Comparison of ENCODE assay signal across 9 cellular contexts in genomic region chr10:62610649-62611229, GRCh38.
DNase-seq lines count a peak whose midpoint lies in the region; ATAC-seq and TF ChIP-seq lines count a peak whose summit lies in the region.
"Had no signal": no experiment of that assay in that cellular context is flagged by ENCODE, and none has a peak within 500 bp of the region (broad histone marks: within the 10 kb centered on the region; RNA-seq: fewer than 3 reads in every experiment).

No MANE protein-coding gene starts in this region.

- no peaks in the 10 kb centered on the region for H3K27me3 ChIP-seq in CD4-positive, alpha-beta T cell (ENCODE audit: control insufficient read depth, insufficient read depth, low read length)
- peaks cover 6% of the 10 kb centered on the region for H3K27me3 ChIP-seq in cardiac muscle cell
- H3K27me3 ChIP-seq: SJSA1 had no signal

- no peaks in the 10 kb centered on the region for H3K36me3 Mint-ChIP-seq in CD4-positive, alpha-beta T cell (ENCODE audit: low read depth)

- no peaks in the 10 kb centered on the region for H3K9me3 Mint-ChIP-seq in CD4-positive, alpha-beta T cell

- no peak overlapping the region for H3K4me3 Mint-ChIP-seq in CD4-positive, alpha-beta T cell

- peak; percentile 99 for ATAC-seq in CD4-positive, alpha-beta T cell (ENCODE audit: poor library complexity)
- ATAC-seq in GM19372 (IDR thresholded peaks at IDR 0.05; ENCODE audit: low read depth, unreplicated experiment) (peak; percentile 68), HG03442 (IDR thresholded peaks at IDR 0.05; ENCODE audit: unreplicated experiment) (peak; percentile 58)

- H3K27me3 Mint-ChIP-seq in CD4-positive, alpha-beta T cell = peaks cover 12% of the 10 kb centered on the region

- POLR2A ChIA-PET in CD4-positive, alpha-beta T cell (lab: Charles Lee) = interaction anchor here (0.6 to 3.0 kb wide), 4 partner anchors 27 to 473 kb away, joined by 3 to 25 read pairs (median 4); partner anchors contain the start of genes ADO and EGR2

- no peaks in the 10 kb centered on the region for H3K36me3 ChIP-seq in cardiac muscle cell
- H3K36me3 ChIP-seq: SJSA1 had no signal

- TF ChIP-seq CTCF in CD4-positive, alpha-beta T cell (IDR thresholded peaks at IDR 0.05) = peak; percentile 83
- TF ChIP-seq CTCF in cardiac muscle cell (IDR thresholded peaks at IDR 0.05; ENCODE audit: low read depth, low read length) (peak; percentile 94), retinal pigment epithelial cell (conservative IDR thresholded peaks at IDR 0.05; ENCODE audit: low read depth, low read length) (peak; percentile 96)

- peaks cover 4% of the 10 kb centered on the region for H3K4me1 Mint-ChIP-seq in CD4-positive, alpha-beta T cell (ENCODE audit: low read depth)

- H3K27ac ChIP-seq in CD4-positive, alpha-beta T cell (ENCODE audit: low read depth, low read length) = no peak overlapping the region
- H3K27ac ChIP-seq in cardiac muscle cell = no peak overlapping the region
- H3K27ac ChIP-seq: SJSA1 had no signal

- intact Hi-C loops in CD4-positive, alpha-beta T cell (cut with DNase I, micrococcal nuclease) = loop anchor here (1.0 to 5.0 kb wide), 3 partner anchors 208 to 547 kb away; no protein-coding TSS in a partner anchor

- no peaks in the 10 kb centered on the region for H3K4me1 ChIP-seq in cardiac muscle cell (ENCODE audit: low read depth)

- peak; percentile 48 to 67 (median 60) for DNase-seq in CD4-positive, alpha-beta T cell
- DNase-seq in RKO (ENCODE audit: low spot score) = peak; percentile 46
- DNase-seq in activated gamma-delta T cell treated with anti-CD3 and anti-CD28 coated beads, Interleukin-2, amount 50 U/mL, for 16 hours (ENCODE audit: low read depth) = peak; percentile 59
- DNase-seq in cardiac muscle cell (ENCODE audit: low read depth in 1 of 2, low spot score in 1 of 2) = peak; percentile 74 to 82
- DNase-seq in retinal pigment epithelial cell (ENCODE audit: low read depth) = no peak
- no peak for DNase-seq in middle frontal gyrus (ENCODE audit: extremely low spot score, low spot score)

- CTCF ChIA-PET in CD4-positive, alpha-beta T cell (lab: Charles Lee) = interaction anchor here (0.6 to 4.8 kb wide), 20 partner anchors 10 to 1110 kb away, joined by 3 to 40 read pairs (median 4); partner anchors contain the start of genes ADO and EGR2

- H3K4me3 ChIP-seq in cardiac muscle cell = no peak overlapping the region
- no peak overlapping the region for H3K4me3 ChIP-seq in retinal pigment epithelial cell (ENCODE audit: low read length)
- H3K4me3 ChIP-seq: SJSA1 had no signal

- H3K9me3 ChIP-seq in CD4-positive, alpha-beta T cell (ENCODE audit: control insufficient read depth, low read length) = no peaks in the 10 kb centered on the region
- no peaks in the 10 kb centered on the region for H3K9me3 ChIP-seq in cardiac muscle cell (ENCODE audit: low read depth)
- H3K9me3 ChIP-seq: SJSA1 had no signal

- H3K27ac Mint-ChIP-seq in CD4-positive, alpha-beta T cell = no peak overlapping the region

Comparison
In these comparisons a context has a peak if more than half of its experiments do, and no peak if none do; other contexts are left out.
1. DNase-seq: peak in CD4-positive, alpha-beta T cell (10 of 10), RKO (single experiment), activated gamma-delta T cell treated with anti-CD3 and anti-CD28 coated beads, Interleukin-2, amount 50 U/mL, for 16 hours (single experiment) and cardiac muscle cell (2 of 2); none in retinal pigment epithelial cell (single experiment) and middle frontal gyrus (single experiment).
2. Peak in every context shown above with its lines, with median percentiles within 50 percentile points of each other: ATAC-seq and CTCF ChIP-seq.